Comparison of ENCODE assay signal across 9 cellular contexts in the genomic region with DNA sequence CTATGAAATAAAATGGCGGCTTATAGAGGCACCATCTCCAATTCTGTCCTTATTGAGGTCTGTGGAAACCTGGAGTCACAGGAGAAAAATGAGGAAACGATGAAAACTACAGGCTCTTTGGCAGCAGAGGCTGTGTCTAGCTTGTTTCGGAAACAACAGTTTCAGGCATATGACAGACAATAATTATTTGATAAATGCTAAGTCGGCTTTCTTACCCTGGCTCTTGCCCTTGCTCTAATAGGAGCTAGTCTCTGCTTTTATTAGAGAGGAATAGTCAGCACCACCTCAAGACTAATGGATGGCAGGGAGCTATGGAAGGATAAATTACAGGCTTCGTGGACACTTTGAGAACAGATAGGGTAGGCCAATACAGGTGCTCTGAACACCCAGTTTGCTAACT.
"Had no signal": no experiment of that assay in that cellular context is flagged by ENCODE, and none has a peak within 500 bp of the region (broad histone marks: within the 10 kb centered on the region; RNA-seq: fewer than 3 reads in every experiment).

No MANE protein-coding gene starts in this region.

- H3K4me2 ChIP-seq: GM23338, KMS-11 had no signal

- H2AFZ ChIP-seq: GM23338 had no signal

- FAIRE-seq: H1, H54, HTR-8/SVneo had no signal

- H3K4me3 ChIP-seq: GM23338 had no signal

- DNase-seq: H9, HCEC 1CT, Karpas-422, KBM-7 had no signal

- H3K27ac ChIP-seq: KMS-11 had no signal

- ATAC-seq: GM23338 had no signal

- H3K9ac ChIP-seq: KMS-11 had no signal
